ENCODE assay signal across 21 cellular contexts in genomic region chr16:80544326-80544725, GRCh38. TPM values are rescaled to one million over a fixed set of nuclear protein-coding genes. Genes with fewer than 3 reads are reported as not detected.
DNase-seq lines count a peak whose midpoint lies in the region; ATAC-seq, FAIRE-seq and TF ChIP-seq lines count a peak whose summit lies in the region.
"Had no signal": no experiment of that assay in that cellular context is flagged by ENCODE, and none has a peak within 500 bp of the region (broad histone marks: within the 10 kb centered on the region; RNA-seq: fewer than 3 reads in every experiment).

No MANE protein-coding gene starts in this region.

- ATAC-seq in RWPE2 (ENCODE audit: low read depth) (peak; percentile 48), psoas muscle (no peak)
- ATAC-seq: A549, HCT116 had no signal

- FAIRE-seq in keratinocyte (lab: Jason Lieb, UNC) = peak; percentile 68
- FAIRE-seq: A549, GM12892 had no signal

- no TSS peak for BruUV-seq in mammary epithelial cell (replicated peaks; lab: Mats Ljungman, UMichigan)

- CTCF ChIA-PET in mammary epithelial cell (lab: Charles Lee; ENCODE audit: low non-redundant PET) = no interaction called here

- H3K27ac ChIP-seq in breast epithelium (peak overlapping the region; percentile 10 to 50), mammary epithelial cell (ENCODE audit: insufficient read depth, low read depth, low read length) (no peak overlapping the region), RWPE2 (ENCODE audit: poor library complexity, severe bottlenecking) (no peak overlapping the region), keratinocyte (ENCODE audit: control insufficient read depth, insufficient read depth, low read length) (peak overlapping the region; percentile 19), psoas muscle (no peak overlapping the region)
- H3K27ac ChIP-seq: 22Rv1, A549, C4-2B had no signal

- H3K27me3 ChIP-seq in breast epithelium = no peaks in the 10 kb centered on the region
- H3K27me3 ChIP-seq in mammary epithelial cell (ENCODE audit: insufficient read depth, low read length) = no peaks in the 10 kb centered on the region
- no peaks in the 10 kb centered on the region for H3K27me3 ChIP-seq in RWPE2 (ENCODE audit: insufficient read depth, poor library complexity, severe bottlenecking)
- no peaks in the 10 kb centered on the region for H3K27me3 ChIP-seq in keratinocyte (ENCODE audit: control insufficient read depth, extremely low read depth, insufficient read depth, low read length)
- peaks cover 0 to 7% (median 3%) of the 10 kb centered on the region in 3 donors for H3K27me3 ChIP-seq in psoas muscle (ENCODE audit: insufficient read depth in 3 of 3, low read length in 2 of 3)

- dilution Hi-C loops in mammary epithelial cell (cut with HindIII; ENCODE audit: low sequenced_read_pairs) = no loop called here
- dilution Hi-C loops in keratinocyte (cut with MboI; ENCODE audit: extremely low pct_ligation_motif_present, low sequenced_read_pairs) = no loop called here

- no peaks in the 10 kb centered on the region for H3K36me3 ChIP-seq in breast epithelium
- no peaks in the 10 kb centered on the region for H3K36me3 ChIP-seq in mammary epithelial cell (ENCODE audit: insufficient read depth, low read length)
- no peaks in the 10 kb centered on the region for H3K36me3 ChIP-seq in RWPE2 (ENCODE audit: low read depth)
- H3K36me3 ChIP-seq in keratinocyte (ENCODE audit: control insufficient read depth in 2 of 2, extremely low read depth in 1 of 2, insufficient read depth in 2 of 2, low read length in 2 of 2) = no peaks in the 10 kb centered on the region
- H3K36me3 ChIP-seq in psoas muscle (ENCODE audit: insufficient read depth in 1 of 2, low read depth in 1 of 2) = no peaks in the 10 kb centered on the region

- intact Hi-C loops in breast epithelium (cut with DNase I; ENCODE audit: low total_unique reads) (no loop called here), mammary epithelial cell (cut with micrococcal nuclease) (loop anchor here (5.0 kb wide), 1 partner anchor 388 kb away; no protein-coding TSS in a partner anchor), psoas muscle (cut with DNase I) (loop anchor here in 1 of 2 donors (10.0 kb wide), 1 partner anchor 280 kb away; no protein-coding TSS in a partner anchor)

- H3K4me2 ChIP-seq in mammary epithelial cell (ENCODE audit: insufficient read depth, low read depth, low read length) = no peak overlapping the region
- peak overlapping the region; percentile 54 for H3K4me2 ChIP-seq in keratinocyte (ENCODE audit: control insufficient read depth, extremely low read depth, insufficient read depth, low read depth, low read length)
- H3K4me2 ChIP-seq: A549 had no signal

- TF ChIP-seq CTCF in breast epithelium (IDR thresholded peaks at IDR 0.05) (no peak), mammary epithelial cell (conservative IDR thresholded peaks at IDR 0.05 in 1 of 2, IDR thresholded peaks at IDR 0.05 in 1 of 2; ENCODE audit: extremely low read depth in 1 of 2, insufficient read depth in 1 of 2, low read depth in 1 of 2, low read length in 2 of 2) (no peak), RWPE2 (IDR thresholded peaks at IDR 0.05; ENCODE audit: poor library complexity, severe bottlenecking) (no peak), keratinocyte (optimal IDR thresholded peaks at IDR 0.05 in 1 of 3, IDR thresholded peaks at IDR 0.05 in 1 of 3, conservative IDR thresholded peaks at IDR 0.05 in 1 of 3; ENCODE audit: extremely low read depth in 1 of 3, insufficient read depth in 2 of 3, low read length in 3 of 3) (no peak), psoas muscle (IDR thresholded peaks at IDR 0.05) (no peak)

- in situ Hi-C loops in mammary epithelial cell (cut with MboI; ENCODE audit: low sequenced_read_pairs in 2 of 2) = loop anchor here (25.0 kb wide), 2 partner anchors 293 to 1193 kb away; no protein-coding TSS in a partner anchor

- H3K9me3 ChIP-seq in breast epithelium = no peaks in the 10 kb centered on the region
- no peaks in the 10 kb centered on the region for H3K9me3 ChIP-seq in mammary epithelial cell (replicated peaks; ENCODE audit: insufficient read depth, low read length)
- H3K9me3 ChIP-seq in RWPE2 (ENCODE audit: severe bottlenecking) = no peaks in the 10 kb centered on the region
- H3K9me3 ChIP-seq in keratinocyte (ENCODE audit: control insufficient read depth, low read depth, low read length) = no peaks in the 10 kb centered on the region
- no peaks in the 10 kb centered on the region for H3K9me3 ChIP-seq in psoas muscle

- DNase-seq in breast epithelium (ENCODE audit: low spot score in 2 of 2) (no peak), mammary epithelial cell (no peak), RWPE2 (ENCODE audit: low spot score) (no peak), keratinocyte (ENCODE audit: low read depth, low spot score) (no peak), psoas muscle (no peak), NCI-H1694 (lab: John Stamatoyannopoulos, UW) (no peak)
- no peak for DNase-seq in activated T-cell treated with anti-CD3 and anti-CD28 coated beads, Interleukin-2, amount 50 U/mL, for 48 hours
- DNase-seq: AML-193; CD4-positive, alpha-beta T cell; DMS153; DMS79; GDM1; GOT3; H7; HFFc6 had no signal

- H4K20me1 ChIP-seq in mammary epithelial cell (ENCODE audit: insufficient read depth, low read length) (no peaks in the 10 kb centered on the region), keratinocyte (ENCODE audit: control insufficient read depth, extremely low read depth, insufficient read depth, low read length) (no peaks in the 10 kb centered on the region)

- H3K4me3 ChIP-seq in breast epithelium (no peak overlapping the region), mammary epithelial cell (replicated peaks in 1 of 3; ENCODE audit: insufficient read depth in 1 of 3, low read depth in 2 of 3, low read length in 3 of 3) (no peak overlapping the region), RWPE2 (ENCODE audit: severe bottlenecking) (no peak overlapping the region), keratinocyte (ENCODE audit: control insufficient read depth in 2 of 3, extremely low read depth in 1 of 3, insufficient read depth in 2 of 3, low read depth in 1 of 3, low read length in 3 of 3) (no peak overlapping the region), psoas muscle (no peak overlapping the region)
- H3K4me3 ChIP-seq: A549 had no signal

- H2AFZ ChIP-seq in mammary epithelial cell (ENCODE audit: low read depth, low read length) = no peak overlapping the region
- H2AFZ ChIP-seq in keratinocyte (ENCODE audit: control insufficient read depth, low read length) = peak overlapping the region; percentile 87

- no peak for TF ChIP-seq POLR2A in breast epithelium (IDR thresholded peaks at IDR 0.05)

- H3K9me1 ChIP-seq in keratinocyte (ENCODE audit: control insufficient read depth, extremely low read depth, insufficient read depth, low read length) = no peaks in the 10 kb centered on the region

- H3K79me2 ChIP-seq in mammary epithelial cell (ENCODE audit: insufficient read depth, low read length) (no peaks in the 10 kb centered on the region), keratinocyte (ENCODE audit: control insufficient read depth, insufficient read depth, low read length) (no peaks in the 10 kb centered on the region)

- H3K4me1 ChIP-seq in breast epithelium (no peaks in the 10 kb centered on the region), mammary epithelial cell (ENCODE audit: insufficient read depth, low read length) (peaks cover 11% of the 10 kb centered on the region), RWPE2 (ENCODE audit: insufficient read depth, poor library complexity, severe bottlenecking) (peaks cover 9% of the 10 kb centered on the region), keratinocyte (ENCODE audit: control insufficient read depth, extremely low read depth, insufficient read depth, low read length) (peaks cover 16% of the 10 kb centered on the region), psoas muscle (no peaks in the 10 kb centered on the region)

- H3K9ac ChIP-seq in mammary epithelial cell (ENCODE audit: insufficient read depth, low read length) (no peak overlapping the region), keratinocyte (ENCODE audit: control insufficient read depth, extremely low read depth, insufficient read depth, low read length) (no peak overlapping the region)

- WGBS in mammary epithelial cell (ENCODE audit: low coverage, missing lambda C conversion rate) = 54% methylated on average over 6 of the region's 6 CpGs
- WGBS in psoas muscle, 3 donors = 53 to 61% (median 59%) methylated on average over 6 of the region's 6 CpGs

RNA-seq across cellular contexts. Expression of gene DYNLRB2, which starts 3.5 kb away (rescaled TPM):
- total RNA-seq in breast epithelium (1 to 10 TPM; 1.9 to 8.5 (median 4.6) TPM), mammary epithelial cell (under 1 TPM in 1 of 2 donors, not detected in 1; 0.33 TPM), psoas muscle (not detected)
- polyA plus RNA-seq in mammary epithelial cell (not detected), keratinocyte (0.24 to 1.0 TPM (median 0.51 TPM) in 3 replicates), psoas muscle (under 1 TPM in 2 of 3 donors, not detected in 1; 0.22 to 0.27 TPM)
- polyA minus RNA-seq in mammary epithelial cell (not detected), keratinocyte (not detected in 3 replicates)
- polyA plus RNA-seq in keratinocyte (2011; ENCODE audit: low read depth) = 1.0 TPM
- 0.47 and 0.53 TPM in 2 replicates for polyA plus RNA-seq in keratinocyte (2011; cell fraction: cytosol; rRNA removed)
- polyA plus RNA-seq in keratinocyte (2011; cell fraction: nucleus; rRNA removed) = 0.52 and 0.67 TPM in 2 replicates
- polyA plus RNA-seq in keratinocyte (2012; ENCODE audit: low replicate concordance) = 0.79 and 0.95 TPM in 2 replicates
- polyA minus RNA-seq in keratinocyte (2011; cell fraction: cytosol; rRNA and poly(A)+ RNA removed) = not detected
- not detected in 2 replicates for polyA minus RNA-seq in keratinocyte (2011; cell fraction: nucleus; rRNA and poly(A)+ RNA removed)
- total RNA-seq: Daoy had no signal
- polyA plus RNA-seq: A549 had no signal

Comparison
In these comparisons a context has a peak if more than half of its experiments do, and no peak if none do; other contexts are left out.
1. H3K27ac ChIP-seq: peak in breast epithelium (2 of 2) and keratinocyte (single experiment); none in mammary epithelial cell (single experiment), RWPE2 (single experiment) and psoas muscle (single experiment).